In genomic region chr9:14741369-14741768, GRCh38 we compare ENCODE assay signal across 19 cellular contexts. TPM values are rescaled to one million over a fixed set of nuclear protein-coding genes. Genes with fewer than 3 reads are reported as not detected.
DNase-seq lines count a peak whose midpoint lies in the region; ATAC-seq, FAIRE-seq and TF ChIP-seq lines count a peak whose summit lies in the region.
"Had no signal": no experiment of that assay in that cellular context is flagged by ENCODE, and none has a peak within 500 bp of the region (broad histone marks: within the 10 kb centered on the region; RNA-seq: fewer than 3 reads in every experiment).

No MANE protein-coding gene starts in this region.

- H3K36me3 Mint-ChIP-seq in nephron progenitor cell (ENCODE audit: low read depth), result peaks cover 54% of the 10 kb centered on the region
- H3K36me3 Mint-ChIP-seq: CD4-positive, alpha-beta memory T cell had no signal

- no peak for TF ChIP-seq RAD21 in HepG2 (CRISPR knock-in tag; IDR thresholded peaks at IDR 0.05)

- H3K9me3 ChIP-seq in HepG2 (ENCODE audit: low read length) (no peaks in the 10 kb centered on the region), right lobe of liver (no peaks in the 10 kb centered on the region), right cardiac atrium (ENCODE audit: control insufficient read depth, low read length) (no peaks in the 10 kb centered on the region)
- H3K9me3 ChIP-seq: ovary had no signal

- no TSS peak for BruUV-seq in HepG2 (replicated peaks; lab: Mats Ljungman, UMichigan)

- TF ChIP-seq POLR2A in HepG2 (IDR thresholded peaks at IDR 0.05; ENCODE audit: insufficient read depth in 1 of 2, low read depth in 2 of 2, low read length in 2 of 2) (no peak), right lobe of liver (IDR thresholded peaks at IDR 0.05) (no peak)

- no peak overlapping the region for H3K4me3 Mint-ChIP-seq in nephron progenitor cell
- H3K4me3 Mint-ChIP-seq: activated B cell treated with CpG ODN at 0.5 μM for 24 hours; CD4-positive, alpha-beta memory T cell had no signal

- H3K36me3 ChIP-seq in HepG2 (replicated peaks in 1 of 2; ENCODE audit: control insufficient read depth in 1 of 2, insufficient read depth in 2 of 2, low read length in 2 of 2) (peaks cover 4 to 70% of the 10 kb centered on the region in 2 experiments), right lobe of liver (no peaks in the 10 kb centered on the region)
- H3K36me3 ChIP-seq: ovary had no signal

- peak overlapping the region; percentile 19 for H3K27ac Mint-ChIP-seq in nephron progenitor cell
- H3K27ac Mint-ChIP-seq: activated B cell treated with CpG ODN at 0.5 μM for 24 hours; CD4-positive, alpha-beta memory T cell had no signal

- DNase-seq in HepG2 (ENCODE audit: low spot score) (no peak), right lobe of liver (no peak), nephron progenitor cell (no peak), left cardiac atrium (no peak), right cardiac atrium (no peak)
- DNase-seq in stimulated activated naive CD4-positive, alpha-beta T cell (lab: John Stamatoyannopoulos, UW), result no peak
- DNase-seq: activated B cell treated with CpG ODN at 0.5 μM for 24 hours; CD4-positive, alpha-beta memory T cell; GOT3; islet precursor cell; Kasumi-1; NCI-H510A; ovary had no signal

- in situ Hi-C loops in HepG2 (cut with HindIII; ENCODE audit: extremely low pct_ligation_motif_present, low pct_unique_long_range_greater_than_20kb), result no loop called here

- TF ChIP-seq EP300 in HepG2 (IDR thresholded peaks at IDR 0.05; ENCODE audit: low read depth in 2 of 2, low read length in 2 of 2), result no peak
- TF ChIP-seq EP300 in HepG2 (CRISPR knock-in tag; IDR thresholded peaks at IDR 0.05; ENCODE audit: borderline replicate concordance), result no peak

- H4K20me1 ChIP-seq in HepG2 (ENCODE audit: insufficient read depth, low read length), result no peaks in the 10 kb centered on the region

- no peak overlapping the region for H3K4me2 ChIP-seq in HepG2 (ENCODE audit: low read depth, low read length)

- intact Hi-C loops in HepG2 (cut with micrococcal nuclease; ENCODE audit: unreplicated experiment), result no loop called here
- intact Hi-C loops in right lobe of liver (cut with DNase I), result no loop called here
- intact Hi-C loops in left cardiac atrium (cut with DNase I), result no loop called here
- intact Hi-C loops in right cardiac atrium (cut with DNase I), result no loop called here

- H3K79me2 ChIP-seq in HepG2 (ENCODE audit: insufficient read depth, low read length), result no peaks in the 10 kb centered on the region

- H2AFZ ChIP-seq in HepG2 (ENCODE audit: low read length), result no peak overlapping the region

- H3K9ac ChIP-seq in HepG2 (ENCODE audit: insufficient read depth, low read depth, low read length), result no peak overlapping the region

- CTCF ChIA-PET in HepG2 (lab: Yijun Ruan, JAX; ENCODE audit: low intra/inter-chr PET ratio, low total read pairs), result no interaction called here

- H3K4me1 ChIP-seq in HepG2 (ENCODE audit: insufficient read depth, low read length) (no peaks in the 10 kb centered on the region), right lobe of liver (no peaks in the 10 kb centered on the region), right cardiac atrium (ENCODE audit: control insufficient read depth, insufficient read depth, low read length) (no peaks in the 10 kb centered on the region)

- H3K4me3 ChIP-seq in HepG2 (replicated peaks in 1 of 3; ENCODE audit: insufficient read depth in 1 of 3, low read depth in 2 of 3, low read length in 3 of 3) (no peak overlapping the region), right lobe of liver (no peak overlapping the region), right cardiac atrium (ENCODE audit: low read length) (no peak overlapping the region)
- H3K4me3 ChIP-seq: ovary had no signal

- H3K27ac ChIP-seq in HepG2 (ENCODE audit: extremely low read length, insufficient read depth, low read length), result no peak overlapping the region
- no peak overlapping the region for H3K27ac ChIP-seq in right lobe of liver
- no peak overlapping the region for H3K27ac ChIP-seq in right cardiac atrium (ENCODE audit: low read length)
- H3K27ac ChIP-seq: ovary had no signal

- ATAC-seq in HepG2, result no peak
- ATAC-seq in right lobe of liver, result no peak
- peak; percentile 93 for ATAC-seq in GM21825 (IDR thresholded peaks at IDR 0.05; ENCODE audit: unreplicated experiment)
- ATAC-seq in HG03103 (IDR thresholded peaks at IDR 0.05; ENCODE audit: low read depth, unreplicated experiment), result peak; percentile 94
- no peak for ATAC-seq in left cardiac atrium
- no peak for ATAC-seq in right cardiac atrium

- POLR2A ChIA-PET in HepG2 (lab: Yijun Ruan, JAX), result no interaction called here

- TF ChIP-seq CTCF in HepG2 (CRISPR knock-in tag; IDR thresholded peaks at IDR 0.05) (no peak), right lobe of liver (IDR thresholded peaks at IDR 0.05) (no peak), nephron progenitor cell (IDR thresholded peaks at IDR 0.05) (no peak)

- no peaks in the 10 kb centered on the region for H3K27me3 ChIP-seq in HepG2 (ENCODE audit: control insufficient read depth in 1 of 2, insufficient read depth in 2 of 2, low read length in 2 of 2)
- no peaks in the 10 kb centered on the region for H3K27me3 ChIP-seq in right lobe of liver
- no peaks in the 10 kb centered on the region for H3K27me3 ChIP-seq in right cardiac atrium (ENCODE audit: control insufficient read depth, insufficient read depth)
- H3K27me3 ChIP-seq: ovary had no signal

- H3K9me3 Mint-ChIP-seq in nephron progenitor cell, result no peaks in the 10 kb centered on the region
- H3K9me3 Mint-ChIP-seq: activated B cell treated with CpG ODN at 0.5 μM for 24 hours had no signal

- WGBS in HepG2 (ENCODE audit: low lambda C conversion rate), result 91% methylated on average over 3 of the region's 3 CpGs
- 100% methylated on average over 1 of the region's 3 CpGs for WGBS in right lobe of liver (ENCODE audit: insufficient coverage, low coverage, low lambda C conversion rate, missing lambda C conversion rate)
- WGBS in right cardiac atrium, result 95% methylated on average over 3 of the region's 3 CpGs

- no peaks in the 10 kb centered on the region for H3K27me3 Mint-ChIP-seq in nephron progenitor cell (ENCODE audit: low read depth, poor library complexity)

- no peaks in the 10 kb centered on the region for H3K4me1 Mint-ChIP-seq in nephron progenitor cell
- H3K4me1 Mint-ChIP-seq: activated B cell treated with CpG ODN at 0.5 μM for 24 hours; CD4-positive, alpha-beta memory T cell had no signal

- no peak for FAIRE-seq in HepG2 (lab: Jason Lieb, UNC)

RNA-seq across cellular contexts. Expression of gene CER1, which starts 18.8 kb away (rescaled TPM):
- total RNA-seq in HepG2 (2016; rRNA removed; fragmentation: Illumina TruSeq; extraction: Trizol) (not detected in 2 replicates), right lobe of liver (not detected), left cardiac atrium (not detected), right cardiac atrium (not detected)
- not detected in 2 replicates for total RNA-seq in HepG2 (2016; cell fraction: cytosol; rRNA removed; fragmentation: Illumina TruSeq; extraction: Trizol; ENCODE audit: low read depth)
- 0.11 TPM in 1 of 2 replicates, not detected in the other for total RNA-seq in HepG2 (2016; cell fraction: insoluble cytoplasmic fraction; rRNA removed; fragmentation: Illumina TruSeq; extraction: Trizol)
- not detected in 2 replicates for total RNA-seq in HepG2 (2016; cell fraction: membrane; rRNA removed; fragmentation: Illumina TruSeq; extraction: Trizol)
- total RNA-seq in HepG2 (2016; cell fraction: nucleus; rRNA removed; fragmentation: Illumina TruSeq; extraction: Trizol), result 0.31 TPM in 1 of 2 replicates, not detected in the other
- polyA plus RNA-seq in HepG2 (2011; rRNA removed) (0.17 and 0.18 TPM in 2 replicates), right cardiac atrium (not detected)
- not detected in 2 replicates for polyA plus RNA-seq in HepG2 (2011; cell fraction: cytosol; rRNA removed)
- 0.40 and 0.64 TPM in 2 replicates for polyA plus RNA-seq in HepG2 (2011; cell fraction: nucleus; rRNA removed)
- polyA plus RNA-seq in HepG2 (2012), result not detected in 2 replicates
- not detected in 2 replicates for polyA plus RNA-seq in HepG2 (2016; cell fraction: cytosol; fragmentation: Illumina TruSeq; extraction: Trizol; ENCODE audit: low read depth)
- polyA plus RNA-seq in HepG2 (2016; cell fraction: insoluble cytoplasmic fraction; fragmentation: Illumina TruSeq; extraction: Trizol; ENCODE audit: low read depth), result not detected in 2 replicates
- not detected in 2 replicates for polyA plus RNA-seq in HepG2 (2016; cell fraction: membrane; fragmentation: Illumina TruSeq; extraction: Trizol; ENCODE audit: low read depth)
- not detected in 2 replicates for polyA plus RNA-seq in HepG2 (2016; cell fraction: nucleus; fragmentation: Illumina TruSeq; extraction: Trizol; ENCODE audit: insufficient read depth, low read depth)
- polyA minus RNA-seq in HepG2 (2011; rRNA and poly(A)+ RNA removed; ENCODE audit: low replicate concordance), result 1.3 TPM in 1 of 2 replicates, not detected in the other
- polyA minus RNA-seq in HepG2 (2011; cell fraction: cytosol; rRNA and poly(A)+ RNA removed), result not detected in 2 replicates
- 2.7 and 2.9 TPM in 2 replicates for polyA minus RNA-seq in HepG2 (2011; cell fraction: nucleus; rRNA and poly(A)+ RNA removed)
- total RNA-seq: activated B cell treated with CpG ODN at 0.5 μM for 24 hours; CD4-positive, alpha-beta memory T cell; glomerular endothelial cell; mucosa of gallbladder; ovary; RPMI7951; temporal lobe had no signal
- polyA plus RNA-seq: CD4-positive, alpha-beta memory T cell; ovary had no signal

RNA-seq across cellular contexts. Expression of gene ZDHHC21, which starts 48.1 kb away (rescaled TPM):
- total RNA-seq in HepG2 (2016; rRNA removed; fragmentation: Illumina TruSeq; extraction: Trizol) (2.9 and 3.7 TPM in 2 replicates), right lobe of liver (1 to 10 TPM; 2.7 to 5.3 (median 4.5) TPM), left cardiac atrium (1 to 10 TPM; 7.3 to 8.9 TPM), right cardiac atrium (10 to 100 TPM in 3 of 4 donors, 1 to 10 TPM in 1; 9.0 to 11.7 (median 11.3) TPM)
- 2.6 and 3.0 TPM in 2 replicates for total RNA-seq in HepG2 (2016; cell fraction: cytosol; rRNA removed; fragmentation: Illumina TruSeq; extraction: Trizol; ENCODE audit: low read depth)
- 3.3 and 3.8 TPM in 2 replicates for total RNA-seq in HepG2 (2016; cell fraction: insoluble cytoplasmic fraction; rRNA removed; fragmentation: Illumina TruSeq; extraction: Trizol)
- 2.2 and 2.9 TPM in 2 replicates for total RNA-seq in HepG2 (2016; cell fraction: membrane; rRNA removed; fragmentation: Illumina TruSeq; extraction: Trizol)
- total RNA-seq in HepG2 (2016; cell fraction: nucleus; rRNA removed; fragmentation: Illumina TruSeq; extraction: Trizol), result 13.9 and 14.9 TPM in 2 replicates
- polyA plus RNA-seq in HepG2 (2011; rRNA removed) (2.4 TPM in 2 replicates), right cardiac atrium (5.3 TPM)
- 0.59 and 0.92 TPM in 2 replicates for polyA plus RNA-seq in HepG2 (2011; cell fraction: cytosol; rRNA removed)
- polyA plus RNA-seq in HepG2 (2011; cell fraction: nucleus; rRNA removed), result 3.4 and 4.6 TPM in 2 replicates
- polyA plus RNA-seq in HepG2 (2012), result 2.1 and 2.2 TPM in 2 replicates
- polyA plus RNA-seq in HepG2 (2016; cell fraction: cytosol; fragmentation: Illumina TruSeq; extraction: Trizol; ENCODE audit: low read depth), result 0.35 and 0.69 TPM in 2 replicates
- polyA plus RNA-seq in HepG2 (2016; cell fraction: insoluble cytoplasmic fraction; fragmentation: Illumina TruSeq; extraction: Trizol; ENCODE audit: low read depth), result 2.5 and 2.6 TPM in 2 replicates
- 0.97 and 1.6 TPM in 2 replicates for polyA plus RNA-seq in HepG2 (2016; cell fraction: membrane; fragmentation: Illumina TruSeq; extraction: Trizol; ENCODE audit: low read depth)
- polyA plus RNA-seq in HepG2 (2016; cell fraction: nucleus; fragmentation: Illumina TruSeq; extraction: Trizol; ENCODE audit: insufficient read depth, low read depth), result 9.0 and 10.1 TPM in 2 replicates
- polyA minus RNA-seq in HepG2 (2011; rRNA and poly(A)+ RNA removed; ENCODE audit: low replicate concordance), result 0.14 and 2.7 TPM in 2 replicates
- polyA minus RNA-seq in HepG2 (2011; cell fraction: cytosol; rRNA and poly(A)+ RNA removed), result 1.5 and 2.3 TPM in 2 replicates
- polyA minus RNA-seq in HepG2 (2011; cell fraction: nucleus; rRNA and poly(A)+ RNA removed), result 26.1 and 27.0 TPM in 2 replicates

Comparison
In these comparisons a context has a peak if more than half of its experiments do, and no peak if none do; other contexts are left out.
1. ATAC-seq: peak in GM21825 (single experiment) and HG03103 (single experiment); none in HepG2 (single experiment), right lobe of liver (0 of 4), left cardiac atrium (0 of 2) and right cardiac atrium (0 of 2).